24 cellular contexts compared by ENCODE assay signal in the genomic region with DNA sequence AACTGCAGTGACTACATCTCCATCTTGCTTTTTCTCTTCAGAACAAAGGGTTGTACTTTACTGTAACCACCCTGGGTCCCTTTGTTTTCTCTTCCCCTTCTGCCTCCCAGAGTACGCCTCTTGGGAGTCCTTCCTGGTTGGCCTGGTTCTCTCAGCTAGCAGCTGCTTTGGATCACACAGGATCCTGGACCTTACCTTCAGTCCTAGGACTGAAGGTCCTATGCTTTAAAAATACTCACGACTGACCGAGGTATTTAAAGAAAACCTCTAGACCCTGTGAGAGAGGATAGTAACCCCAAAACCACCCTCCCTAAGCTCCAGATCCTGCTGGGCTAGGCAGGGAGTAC.
"Had no signal": no experiment of that assay in that cellular context is flagged by ENCODE, and none has a peak within 500 bp of the region (broad histone marks: within the 10 kb centered on the region; RNA-seq: fewer than 3 reads in every experiment).

No MANE protein-coding gene starts in this region.

- H3K27ac ChIP-seq: ascending aorta, Peyer's patch, SJSA1 had no signal

- H3K36me3 Mint-ChIP-seq: activated naive CD4-positive, alpha-beta T cell treated with anti-CD3 and anti-CD28 coated beads, Interleukin-2, amount 50 U/mL, for 72 hours had no signal

- H3K4me3 Mint-ChIP-seq: activated CD4-positive, alpha-beta memory T cell treated with anti-CD3 and anti-CD28 coated beads, Interleukin-2, amount 10 ng/mL, durations not matched to agents 7 days and 5 days; activated CD4-positive, alpha-beta T cell treated with anti-CD3 and anti-CD28 coated beads, Interleukin-2, amount 10 ng/mL, durations not matched to agents 24 days and 14 days; activated naive CD8-positive, alpha-beta T cell treated with anti-CD3 and anti-CD28 coated beads, Interleukin-2, amount 50 U/mL, for 24 hours; central memory CD8-positive, alpha-beta T cell had no signal

- H3K4me1 Mint-ChIP-seq: central memory CD8-positive, alpha-beta T cell had no signal

- DNase-seq: activated CD4-positive, alpha-beta memory T cell treated with anti-CD3 and anti-CD28 coated beads, Interleukin-2, amount 10 ng/mL, durations not matched to agents 7 days and 5 days; activated CD4-positive, alpha-beta T cell treated with anti-CD3 and anti-CD28 coated beads for 1 hour; activated CD4-positive, alpha-beta T cell treated with anti-CD3 and anti-CD28 coated beads, Interleukin-2, amount 10 ng/mL, durations not matched to agents 24 days and 14 days; activated CD8-positive, alpha-beta memory T cell treated with anti-CD3 and anti-CD28 coated beads, Interleukin-2, amount 50 U/mL, for 48 hours; activated naive CD8-positive, alpha-beta T cell treated with anti-CD3 and anti-CD28 coated beads, Interleukin-2, amount 50 U/mL, for 24 hours; activated T-cell treated with anti-CD3 and anti-CD28 coated beads, Interleukin-2, amount 50 U/mL, for 1 hour; amniotic stem cell; MG63; MV-4-11; NCI-H1092 treated with DMSO at 0.1 percent for 48 hours; NCI-H1417 treated with DMSO at 0.1 percent for 48 hours; NCI-H1694; NCI-H2029 treated with DMSO at 0.1 percent for 48 hours; NCI-H510A treated with DMSO at 0.1 percent for 48 hours; NCI-H69; Peyer's patch; SHP77; SW 1271 had no signal

- H3K4me3 ChIP-seq: ascending aorta, MG63, Peyer's patch, SJSA1 had no signal

- ATAC-seq: activated naive CD4-positive, alpha-beta T cell treated with anti-CD3 and anti-CD28 coated beads, Interleukin-2, amount 50 U/mL, for 72 hours; activated naive CD8-positive, alpha-beta T cell treated with anti-CD3 and anti-CD28 coated beads, Interleukin-2, amount 50 U/mL, for 24 hours; SK-N-SH treated with all-trans-retinoic acid at 6 μM for 48 hours had no signal

- H3K27me3 ChIP-seq: ascending aorta, MG63, Peyer's patch, SJSA1 had no signal

- H3K27me3 Mint-ChIP-seq: brain; central memory CD8-positive, alpha-beta T cell had no signal

- H3K9me3 ChIP-seq: ascending aorta, MG63, Peyer's patch, SJSA1 had no signal

- H3K27ac Mint-ChIP-seq: activated CD4-positive, alpha-beta memory T cell treated with anti-CD3 and anti-CD28 coated beads, Interleukin-2, amount 10 ng/mL, durations not matched to agents 7 days and 5 days; activated CD4-positive, alpha-beta T cell treated with anti-CD3 and anti-CD28 coated beads, Interleukin-2, amount 10 ng/mL, durations not matched to agents 24 days and 14 days; activated naive CD4-positive, alpha-beta T cell treated with anti-CD3 and anti-CD28 coated beads, Interleukin-2, amount 50 U/mL, for 72 hours; activated naive CD8-positive, alpha-beta T cell treated with anti-CD3 and anti-CD28 coated beads, Interleukin-2, amount 50 U/mL, for 24 hours; brain had no signal

- H3K9me3 Mint-ChIP-seq: activated CD4-positive, alpha-beta memory T cell treated with anti-CD3 and anti-CD28 coated beads, Interleukin-2, amount 10 ng/mL, durations not matched to agents 7 days and 5 days; activated CD4-positive, alpha-beta T cell treated with anti-CD3 and anti-CD28 coated beads, Interleukin-2, amount 10 ng/mL, durations not matched to agents 24 days and 14 days; activated naive CD4-positive, alpha-beta T cell treated with anti-CD3 and anti-CD28 coated beads, Interleukin-2, amount 50 U/mL, for 72 hours; activated naive CD8-positive, alpha-beta T cell treated with anti-CD3 and anti-CD28 coated beads, Interleukin-2, amount 50 U/mL, for 24 hours; brain; central memory CD8-positive, alpha-beta T cell had no signal

- H3K36me3 ChIP-seq: Peyer's patch had no signal
